In genomic region chr16:276360-277077, GRCh38 we compare ENCODE assay signal across 11 cellular contexts. TPM values are rescaled to one million over a fixed set of nuclear protein-coding genes. Genes with fewer than 3 reads are reported as not detected.
DNase-seq lines count a peak whose midpoint lies in the region; ATAC-seq and TF ChIP-seq lines count a peak whose summit lies in the region.
"Had no signal": no experiment of that assay in that cellular context is flagged by ENCODE, and none has a peak within 500 bp of the region (broad histone marks: within the 10 kb centered on the region; RNA-seq: fewer than 3 reads in every experiment).

No MANE protein-coding gene starts in this region.

- H3K4me3 Mint-ChIP-seq in CD8-positive, alpha-beta T cell, result peak overlapping the region; percentile 67
- peak overlapping the region in 7 of 8 donors; percentile 63 to 88 (median 66) for H3K4me3 Mint-ChIP-seq in naive B cell

- TF ChIP-seq CTCF in CD8-positive, alpha-beta T cell (IDR thresholded peaks at IDR 0.05), result no peak
- TF ChIP-seq CTCF in ascending aorta (IDR thresholded peaks at IDR 0.05), result no peak
- no peak for TF ChIP-seq CTCF in foreskin keratinocyte (conservative IDR thresholded peaks at IDR 0.05)

- H3K36me3 ChIP-seq in CD8-positive, alpha-beta T cell (ENCODE audit: insufficient read depth, low read length), result no peaks in the 10 kb centered on the region
- no peaks in the 10 kb centered on the region for H3K36me3 ChIP-seq in ascending aorta

- intact Hi-C loops in CD8-positive, alpha-beta T cell (cut with DNase I, micrococcal nuclease), result no loop called here
- intact Hi-C loops in ascending aorta (cut with DNase I), result no loop called here

- no peak overlapping the region for H3K27ac ChIP-seq in CD8-positive, alpha-beta T cell (ENCODE audit: low read depth, low read length)
- H3K27ac ChIP-seq in ascending aorta (peak overlapping the region in 1 of 2 donors; percentile 27), foreskin keratinocyte (no peak overlapping the region)

- no peak overlapping the region for H3K4me3 ChIP-seq in CD8-positive, alpha-beta T cell (ENCODE audit: low read depth, low read length)
- H3K4me3 ChIP-seq in ascending aorta, result peak overlapping the region; percentile 57 to 82
- H3K4me3 ChIP-seq: GM12878 had no signal

- peaks cover 12% of the 10 kb centered on the region for H3K4me1 ChIP-seq in CD8-positive, alpha-beta T cell (ENCODE audit: insufficient read depth, low read length)
- H3K4me1 ChIP-seq in ascending aorta (peaks cover 10 to 11% of the 10 kb centered on the region in 2 donors), foreskin keratinocyte (no peaks in the 10 kb centered on the region)

- H3K27me3 Mint-ChIP-seq in CD8-positive, alpha-beta T cell (ENCODE audit: low read depth), result peaks cover 18% of the 10 kb centered on the region
- peaks cover 16 to 51% (median 21%) of the 10 kb centered on the region in 3 donors for H3K27me3 Mint-ChIP-seq in naive B cell

- DNase-seq in CD8-positive, alpha-beta T cell, result peak in 1 of 7 experiments; percentile 16
- DNase-seq in ascending aorta (ENCODE audit: low spot score in 2 of 2) (no peak), naive B cell (no peak), foreskin keratinocyte (no peak)
- DNase-seq in activated CD4-positive, alpha-beta T cell treated with anti-CD3 and anti-CD28 coated beads, Interleukin-2, amount 50 U/mL, for 4 hours, result no peak
- DNase-seq: head of caudate nucleus; NCI-H2227 treated with DMSO at 0.1 percent for 48 hours; SIG-M5; stimulated activated CD4-positive, alpha-beta T cell treated with anti-CD3 and anti-CD28 coated beads, Interleukin-4, amount 100 ng/mL, for 1 hour had no signal

- peaks cover 8% of the 10 kb centered on the region for H3K27me3 ChIP-seq in CD8-positive, alpha-beta T cell (ENCODE audit: insufficient read depth, low read length)
- H3K27me3 ChIP-seq in ascending aorta, result peaks cover 11% of the 10 kb centered on the region
- peaks cover 68% of the 10 kb centered on the region for H3K27me3 ChIP-seq in foreskin keratinocyte

- CTCF ChIA-PET in CD8-positive, alpha-beta T cell (lab: Charles Lee), result no interaction called here

- no peaks in the 10 kb centered on the region for H3K36me3 Mint-ChIP-seq in CD8-positive, alpha-beta T cell
- H3K36me3 Mint-ChIP-seq in naive B cell, result no peaks in the 10 kb centered on the region

- no peaks in the 10 kb centered on the region for H3K9me3 ChIP-seq in CD8-positive, alpha-beta T cell (ENCODE audit: low read length)
- H3K9me3 ChIP-seq in ascending aorta, result no peaks in the 10 kb centered on the region

- no peak for ATAC-seq in CD8-positive, alpha-beta T cell
- ATAC-seq in naive B cell (ENCODE audit: low read depth in 2 of 2) (no peak), foreskin keratinocyte (no peak), GM21576 (IDR thresholded peaks at IDR 0.05; ENCODE audit: unreplicated experiment) (no peak)
- ATAC-seq: GM12878 had no signal

- no peaks in the 10 kb centered on the region for H3K9me3 Mint-ChIP-seq in CD8-positive, alpha-beta T cell
- H3K9me3 Mint-ChIP-seq in naive B cell, result no peaks in the 10 kb centered on the region

- H3K27ac Mint-ChIP-seq in CD8-positive, alpha-beta T cell, result no peak overlapping the region
- peak overlapping the region in 1 of 6 donors; percentile 33 for H3K27ac Mint-ChIP-seq in naive B cell

- H3K4me1 Mint-ChIP-seq in CD8-positive, alpha-beta T cell (ENCODE audit: low read depth), result peaks cover 9% of the 10 kb centered on the region
- H3K4me1 Mint-ChIP-seq in naive B cell, result peaks cover 0 to 3% (median 0%) of the 10 kb centered on the region in 3 donors

- POLR2A ChIA-PET in CD8-positive, alpha-beta T cell (lab: Charles Lee), result no interaction called here

RNA-seq across cellular contexts. Expression of gene RGS11, which starts 0.8 kb away (rescaled TPM):
- not detected for total RNA-seq in CD8-positive, alpha-beta T cell
- total RNA-seq in ascending aorta (32.6 TPM), foreskin keratinocyte (not detected in 2 replicates)
- polyA plus RNA-seq in naive B cell (ENCODE audit: low read depth in 6 of 6) (under 1 TPM in 1 of 6 donors, not detected in 5; 0.14 TPM), foreskin keratinocyte (0.04 TPM in 1 of 2 replicates, not detected in the other)
- total RNA-seq: GM12878 had no signal

RNA-seq across cellular contexts. Expression of gene ARHGDIG, which starts 3.9 kb away (rescaled TPM):
- not detected for total RNA-seq in CD8-positive, alpha-beta T cell
- total RNA-seq in ascending aorta (not detected), foreskin keratinocyte (not detected in 2 replicates)
- polyA plus RNA-seq in naive B cell (ENCODE audit: low read depth in 6 of 6) (not detected), foreskin keratinocyte (not detected in 2 replicates)
- total RNA-seq: GM12878 had no signal
- polyA plus RNA-seq: GM12878 had no signal

RNA-seq across cellular contexts. Expression of gene PDIA2, which starts 6.4 kb away (rescaled TPM):
- total RNA-seq in CD8-positive, alpha-beta T cell, result not detected
- total RNA-seq in ascending aorta, result not detected
- polyA plus RNA-seq in naive B cell (ENCODE audit: low read depth in 6 of 6), result not detected
- 0.25 and 0.48 TPM in 2 replicates for total RNA-seq in foreskin keratinocyte
- 0.16 and 0.51 TPM in 2 replicates for polyA plus RNA-seq in foreskin keratinocyte

RNA-seq across cellular contexts. Expression of gene FAM234A, which starts 41.9 kb away (rescaled TPM):
- total RNA-seq in CD8-positive, alpha-beta T cell, result 10 to 100 TPM; 22.4 to 24.7 TPM
- total RNA-seq in ascending aorta, result 67.7 TPM
- polyA plus RNA-seq in naive B cell (ENCODE audit: low read depth in 6 of 6), result 10 to 100 TPM; 19.3 to 28.7 (median 24.5) TPM
- 27.0 and 32.4 TPM in 2 replicates for total RNA-seq in foreskin keratinocyte
- 24.2 and 29.7 TPM in 2 replicates for polyA plus RNA-seq in foreskin keratinocyte

RNA-seq across cellular contexts. Expression of gene LUC7L, which starts 47.3 kb away (rescaled TPM):
- total RNA-seq in CD8-positive, alpha-beta T cell, result 100 to 1,000 TPM; 136 to 142 TPM
- total RNA-seq in ascending aorta (53.0 TPM), foreskin keratinocyte (37.8 and 47.6 TPM in 2 replicates)
- polyA plus RNA-seq in naive B cell (ENCODE audit: low read depth in 6 of 6) (10 to 100 TPM in 5 of 6 donors, 1 to 10 TPM in 1; 9.6 to 20.4 (median 12.8) TPM), foreskin keratinocyte (38.6 and 46.5 TPM in 2 replicates)

Comparison
In these comparisons a context has a peak if more than half of its experiments do, and no peak if none do; other contexts are left out.
1. RNA of gene RGS11, which starts 0.8 kb away (total RNA-seq): 32.6 TPM in ascending aorta (single experiment); not detected in CD8-positive, alpha-beta T cell and not detected in foreskin keratinocyte; every median in the first group is over 10 times any median in the second.